Comparison of ENCODE assay signal across 13 cellular contexts in genomic region chr1:215824245-215824644, GRCh38.
DNase-seq lines count a peak whose midpoint lies in the region; ATAC-seq and TF ChIP-seq lines count a peak whose summit lies in the region.
"Had no signal": no experiment of that assay in that cellular context is flagged by ENCODE, and none has a peak within 500 bp of the region (broad histone marks: within the 10 kb centered on the region; RNA-seq: fewer than 3 reads in every experiment).

No MANE protein-coding gene starts in this region.

- H3K9me3 ChIP-seq in A673 (ENCODE audit: low read depth, low read length, poor library complexity, severe bottlenecking) (no peaks in the 10 kb centered on the region), PC-9 (ENCODE audit: insufficient read depth, low read depth) (no peaks in the 10 kb centered on the region)

- no peak overlapping the region for H3K27ac ChIP-seq in A673 (ENCODE audit: low read depth, low read length, poor library complexity, severe bottlenecking)
- H3K27ac ChIP-seq in PC-9 = no peak overlapping the region

- H3K36me3 ChIP-seq in A673 (ENCODE audit: insufficient read depth, low read length, poor library complexity, severe bottlenecking) (no peaks in the 10 kb centered on the region), PC-9 (ENCODE audit: low read depth) (no peaks in the 10 kb centered on the region)

- H3K4me2 ChIP-seq in PC-9 = no peak overlapping the region

- TF ChIP-seq CTCF in A673 (conservative IDR thresholded peaks at IDR 0.05; ENCODE audit: low read depth, low read length) (peak; percentile 33), GM12873 (IDR thresholded peaks at IDR 0.05; ENCODE audit: insufficient read depth, low read depth, low read length, missing control alignments) (peak; percentile 21), PC-9 (conservative IDR thresholded peaks at IDR 0.05) (peak; percentile 80), foreskin fibroblast (IDR thresholded peaks at IDR 0.05; ENCODE audit: low read depth, low read length) (peak; percentile 43)

- DNase-seq in A673 (ENCODE audit: low spot score) (peak; percentile 4), PC-9 (no peak), foreskin fibroblast (peak in 1 of 2 donors; percentile 12), pons (ENCODE audit: low spot score) (no peak), hippocampal formation (lab: John Stamatoyannopoulos, UW) (no peak)
- no peak for DNase-seq in activated CD4-positive, alpha-beta memory T cell treated with anti-CD3 and anti-CD28 coated beads for 36 hours
- DNase-seq: activated CD8-positive, alpha-beta memory T cell treated with anti-CD3 and anti-CD28 coated beads, Interleukin-2, amount 50 U/mL, for 48 hours; NCI-H345; stimulated activated CD4-positive, alpha-beta T cell treated with anti-CD3 and anti-CD28 coated beads, Interleukin-15, amount 100 ng/mL, for 24 hours; T-helper 1 cell had no signal

- no peaks in the 10 kb centered on the region for H4K20me1 ChIP-seq in PC-9 (ENCODE audit: insufficient read depth)

- H3K4me1 Mint-ChIP-seq in activated CD4-positive, alpha-beta memory T cell treated with anti-CD3 and anti-CD28 coated beads for 36 hours (ENCODE audit: low read depth) = no peaks in the 10 kb centered on the region
- H3K4me1 Mint-ChIP-seq: CD14-positive monocyte had no signal

- no TSS peak for BruUV-seq in A673 (replicated peaks; lab: Mats Ljungman, UMichigan)
- BruUV-seq in PC-9 (replicated peaks; lab: Mats Ljungman, UMichigan) = no TSS peak

- no peaks in the 10 kb centered on the region for H3K79me2 ChIP-seq in PC-9 (ENCODE audit: low read depth)

- intact Hi-C loops in A673 (cut with micrococcal nuclease; ENCODE audit: unreplicated experiment) = loop anchor here (10.0 kb wide), 1 partner anchor 281 kb away; no protein-coding TSS in a partner anchor
- intact Hi-C loops in PC-9 (cut with micrococcal nuclease; ENCODE audit: unreplicated experiment) = no loop called here
- intact Hi-C loops in activated CD4-positive, alpha-beta memory T cell treated with anti-CD3 and anti-CD28 coated beads for 36 hours (cut with micrococcal nuclease) = no loop called here

- no peaks in the 10 kb centered on the region for H3K27me3 Mint-ChIP-seq in activated CD4-positive, alpha-beta memory T cell treated with anti-CD3 and anti-CD28 coated beads for 36 hours

- POLR2A ChIA-PET in A673 (lab: Charles Lee; ENCODE audit: low non-redundant PET) = no interaction called here
- POLR2A ChIA-PET in PC-9 (lab: Charles Lee; ENCODE audit: unreplicated experiment) = no interaction called here
- POLR2A ChIA-PET in activated CD4-positive, alpha-beta memory T cell treated with anti-CD3 and anti-CD28 coated beads for 36 hours (lab: Charles Lee) = no interaction called here

- no peaks in the 10 kb centered on the region for H3K9me2 ChIP-seq in PC-9 (ENCODE audit: insufficient read depth)

- H3K27me3 ChIP-seq in A673 (replicated peaks; ENCODE audit: insufficient read depth, low read depth, low read length, poor library complexity) = peaks cover 6% of the 10 kb centered on the region
- no peaks in the 10 kb centered on the region for H3K27me3 ChIP-seq in PC-9 (ENCODE audit: insufficient read depth, low read depth)

- H3K4me3 Mint-ChIP-seq in activated CD4-positive, alpha-beta memory T cell treated with anti-CD3 and anti-CD28 coated beads for 36 hours = no peak overlapping the region
- H3K4me3 Mint-ChIP-seq: CD14-positive monocyte had no signal

- no peaks in the 10 kb centered on the region for H3K36me3 Mint-ChIP-seq in activated CD4-positive, alpha-beta memory T cell treated with anti-CD3 and anti-CD28 coated beads for 36 hours
- H3K36me3 Mint-ChIP-seq: CD14-positive monocyte had no signal

- no peak for ATAC-seq in HG03025 (IDR thresholded peaks at IDR 0.05; ENCODE audit: low FRiP score, unreplicated experiment)

- H3K27ac Mint-ChIP-seq in activated CD4-positive, alpha-beta memory T cell treated with anti-CD3 and anti-CD28 coated beads for 36 hours = no peak overlapping the region
- H3K27ac Mint-ChIP-seq: CD14-positive monocyte had no signal

- H2AFZ ChIP-seq in PC-9 = no peak overlapping the region

- H3K4me3 ChIP-seq in A673 (ENCODE audit: low read depth, low read length, poor library complexity, severe bottlenecking) = no peak overlapping the region
- no peak overlapping the region for H3K4me3 ChIP-seq in PC-9
- no peak overlapping the region for H3K4me3 ChIP-seq in foreskin fibroblast (ENCODE audit: low read depth in 1 of 2, low read length in 2 of 2)

- H3F3A ChIP-seq in PC-9 (ENCODE audit: insufficient read depth, low read depth) = no peaks in the 10 kb centered on the region

- H3K4me1 ChIP-seq in A673 (ENCODE audit: insufficient read depth, low read length, poor library complexity, severe bottlenecking) (no peaks in the 10 kb centered on the region), PC-9 (replicated peaks; ENCODE audit: insufficient read depth) (no peaks in the 10 kb centered on the region)

- peaks cover 27% of the 10 kb centered on the region for H3K9me3 Mint-ChIP-seq in activated CD4-positive, alpha-beta memory T cell treated with anti-CD3 and anti-CD28 coated beads for 36 hours

- CTCF ChIA-PET in A673 (lab: Charles Lee) = no interaction called here
- CTCF ChIA-PET in PC-9 (lab: Charles Lee) = no interaction called here
- CTCF ChIA-PET in activated CD4-positive, alpha-beta memory T cell treated with anti-CD3 and anti-CD28 coated beads for 36 hours (lab: Charles Lee) = no interaction called here

Comparison
In these comparisons a context has a peak if more than half of its experiments do, and no peak if none do; other contexts are left out.
1. CTCF ChIP-seq: peak in every context shown above with its lines; median percentile 80 in PC-9; 43 in foreskin fibroblast; 33 in A673; 21 in GM12873.